9 cellular contexts compared by ENCODE assay signal in the genomic region with DNA sequence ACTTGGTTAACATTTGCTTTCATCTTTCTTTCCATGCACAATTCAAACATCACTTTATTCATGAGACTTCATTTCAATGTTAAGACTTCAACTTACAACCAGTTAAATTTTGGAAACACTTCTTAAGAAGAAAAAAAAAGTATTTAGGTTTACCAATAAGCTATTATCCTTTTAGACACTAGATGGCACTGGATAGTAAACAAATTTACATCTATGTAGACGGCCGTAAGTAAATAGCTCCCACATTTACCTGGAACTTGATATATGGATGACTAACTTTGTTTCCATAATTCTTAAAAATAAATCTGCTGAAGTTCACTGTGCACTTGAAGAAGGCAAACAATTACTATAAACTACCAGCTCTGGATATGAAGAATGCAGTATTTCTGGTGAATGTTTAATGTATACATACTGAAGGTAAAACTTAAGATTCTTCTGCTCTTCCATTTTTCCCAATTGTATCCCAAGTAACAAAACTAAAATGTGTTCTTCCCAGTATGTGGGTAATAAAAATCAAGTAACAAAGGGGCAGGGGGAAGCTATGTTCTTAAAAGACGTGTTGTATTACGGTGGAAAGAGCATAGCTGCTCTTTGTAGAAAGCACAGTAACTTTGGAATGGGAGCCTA.
DNase-seq lines count a peak whose midpoint lies in the region; ATAC-seq and TF ChIP-seq lines count a peak whose summit lies in the region.
"Had no signal": no experiment of that assay in that cellular context is flagged by ENCODE, and none has a peak within 500 bp of the region (broad histone marks: within the 10 kb centered on the region; RNA-seq: fewer than 3 reads in every experiment).

No MANE protein-coding gene starts in this region.

- DNase-seq in DMS53 treated with DMSO at 0.1 percent for 48 hours (lab: John Stamatoyannopoulos, UW; ENCODE audit: unreplicated experiment) (peak; percentile 52), NCI-H774 (lab: John Stamatoyannopoulos, UW) (peak; percentile 17), epithelial cell of prostate (ENCODE audit: low read depth, low spot score) (peak; percentile 33), pulmonary artery endothelial cell (ENCODE audit: low read depth, low spot score) (peak; percentile 26), suprapubic skin (ENCODE audit: low spot score in 2 of 2) (no peak), middle frontal gyrus (ENCODE audit: extremely low spot score, low spot score) (no peak), retina (no peak)

- H3K4me1 ChIP-seq in suprapubic skin = no peaks in the 10 kb centered on the region

- H3K27me3 ChIP-seq in suprapubic skin = no peaks in the 10 kb centered on the region

- peak; percentile 48 for ATAC-seq in HG02610 (IDR thresholded peaks at IDR 0.05; ENCODE audit: unreplicated experiment)

- H3K27ac ChIP-seq in epithelial cell of prostate = no peak overlapping the region
- no peak overlapping the region for H3K27ac ChIP-seq in suprapubic skin

- TF ChIP-seq CTCF in suprapubic skin (IDR thresholded peaks at IDR 0.05) = no peak

- no peak overlapping the region for H3K4me3 ChIP-seq in suprapubic skin
- H3K4me3 ChIP-seq: lung had no signal

- no peaks in the 10 kb centered on the region for H3K36me3 ChIP-seq in suprapubic skin

- 45% methylated on average over 4 of the region's 4 CpGs for WGBS in suprapubic skin

- no peak for TF ChIP-seq EP300 in suprapubic skin (IDR thresholded peaks at IDR 0.05)

- no peak for TF ChIP-seq POLR2A in suprapubic skin (IDR thresholded peaks at IDR 0.05)

- H3K9me3 ChIP-seq in suprapubic skin = no peaks in the 10 kb centered on the region

Comparison
In these comparisons a context has a peak if more than half of its experiments do, and no peak if none do; other contexts are left out.
1. DNase-seq: peak in DMS53 treated with DMSO at 0.1 percent for 48 hours (single experiment), NCI-H774 (single experiment), epithelial cell of prostate (single experiment) and pulmonary artery endothelial cell (single experiment); none in suprapubic skin (0 of 2), middle frontal gyrus (single experiment) and retina (single experiment).